12 cellular contexts compared by ENCODE assay signal in the genomic region with DNA sequence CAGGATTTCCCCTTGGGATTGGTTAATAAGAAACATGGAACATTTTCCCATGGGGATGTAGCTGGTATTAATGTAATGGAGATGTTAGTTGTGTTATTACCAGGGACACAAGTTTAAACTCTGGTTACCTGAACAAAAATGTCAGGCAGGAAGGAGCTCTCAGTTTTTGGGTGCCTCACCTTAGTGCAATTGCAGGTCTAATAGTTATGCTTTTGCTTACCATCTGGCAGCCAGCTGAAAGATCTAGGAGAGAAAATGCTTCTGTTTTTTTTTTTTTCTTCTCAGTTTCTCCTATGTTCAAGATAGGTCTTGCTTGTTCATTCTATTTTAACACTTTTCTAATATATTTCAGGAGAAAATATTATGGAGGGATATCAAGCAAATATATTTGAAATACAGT. TPM values are rescaled to one million over a fixed set of nuclear protein-coding genes. Genes with fewer than 3 reads are reported as not detected.
A peak's percentile ranks its signal among the peaks of the same experiment; 100 is the strongest.
DNase-seq lines count a peak whose midpoint lies in the region; ATAC-seq and FAIRE-seq lines count a peak whose summit lies in the region.
"Had no signal": no experiment of that assay in that cellular context is flagged by ENCODE, and none has a peak within 500 bp of the region (broad histone marks: within the 10 kb centered on the region; RNA-seq: fewer than 3 reads in every experiment).

No MANE protein-coding gene starts in this region.

- H3K27me3 Mint-ChIP-seq in stimulated activated naive CD8-positive, alpha-beta T cell treated with anti-CD3 and anti-CD28 coated beads, Interleukin-15, Interleukin-2, amounts not matched to agents 100 ng/mL and 50 ng/mL, for 24 hours = no peaks in the 10 kb centered on the region
- H3K27me3 Mint-ChIP-seq in activated naive CD8-positive, alpha-beta T cell treated with anti-CD3 and anti-CD28 coated beads, Interleukin-2, amount 50 U/mL, for 24 hours = no peaks in the 10 kb centered on the region

- peaks cover 79% of the 10 kb centered on the region for H3K4me1 Mint-ChIP-seq in stimulated activated naive CD8-positive, alpha-beta T cell treated with anti-CD3 and anti-CD28 coated beads, Interleukin-15, Interleukin-2, amounts not matched to agents 100 ng/mL and 50 ng/mL, for 24 hours (ENCODE audit: low read depth)
- peaks cover 79% of the 10 kb centered on the region for H3K4me1 Mint-ChIP-seq in activated naive CD8-positive, alpha-beta T cell treated with anti-CD3 and anti-CD28 coated beads, Interleukin-2, amount 50 U/mL, for 24 hours

- H3K27ac Mint-ChIP-seq in stimulated activated naive CD8-positive, alpha-beta T cell treated with anti-CD3 and anti-CD28 coated beads, Interleukin-15, Interleukin-2, amounts not matched to agents 100 ng/mL and 50 ng/mL, for 24 hours = no peak overlapping the region
- peak overlapping the region; percentile 31 for H3K27ac Mint-ChIP-seq in activated naive CD8-positive, alpha-beta T cell treated with anti-CD3 and anti-CD28 coated beads, Interleukin-2, amount 50 U/mL, for 24 hours

- no peaks in the 10 kb centered on the region for H3K9me3 Mint-ChIP-seq in stimulated activated naive CD8-positive, alpha-beta T cell treated with anti-CD3 and anti-CD28 coated beads, Interleukin-15, Interleukin-2, amounts not matched to agents 100 ng/mL and 50 ng/mL, for 24 hours
- H3K9me3 Mint-ChIP-seq in activated naive CD8-positive, alpha-beta T cell treated with anti-CD3 and anti-CD28 coated beads, Interleukin-2, amount 50 U/mL, for 24 hours = no peaks in the 10 kb centered on the region

- no peaks in the 10 kb centered on the region for H3K36me3 Mint-ChIP-seq in stimulated activated naive CD8-positive, alpha-beta T cell treated with anti-CD3 and anti-CD28 coated beads, Interleukin-15, Interleukin-2, amounts not matched to agents 100 ng/mL and 50 ng/mL, for 24 hours (ENCODE audit: low read depth)
- no peaks in the 10 kb centered on the region for H3K36me3 Mint-ChIP-seq in activated naive CD8-positive, alpha-beta T cell treated with anti-CD3 and anti-CD28 coated beads, Interleukin-2, amount 50 U/mL, for 24 hours (ENCODE audit: low read depth)

- peak overlapping the region; percentile 90 for H3K4me3 Mint-ChIP-seq in stimulated activated naive CD8-positive, alpha-beta T cell treated with anti-CD3 and anti-CD28 coated beads, Interleukin-15, Interleukin-2, amounts not matched to agents 100 ng/mL and 50 ng/mL, for 24 hours
- H3K4me3 Mint-ChIP-seq in activated naive CD8-positive, alpha-beta T cell treated with anti-CD3 and anti-CD28 coated beads, Interleukin-2, amount 50 U/mL, for 24 hours = peak overlapping the region; percentile 82

- FAIRE-seq in frontal cortex (lab: Jason Lieb, UNC) = no peak

- no peak for DNase-seq in stimulated activated naive CD8-positive, alpha-beta T cell treated with anti-CD3 and anti-CD28 coated beads, Interleukin-15, Interleukin-2, amounts not matched to agents 100 U/mL and 50 U/mL, for 24 hours
- DNase-seq in NCI-H2171 treated with DMSO at 0.1 percent for 48 hours (lab: John Stamatoyannopoulos, UW) (peak; percentile 74), frontal cortex (ENCODE audit: low spot score in 2 of 2) (no peak)
- DNase-seq in activated naive CD8-positive, alpha-beta T cell treated with anti-CD3 and anti-CD28 coated beads, Interleukin-2, amount 50 U/mL, for 24 hours = no peak
- no peak for DNase-seq in stimulated activated CD4-positive, alpha-beta T cell treated with anti-CD3 and anti-CD28 coated beads, Interleukin-12 subunit alpha, Interleukin-12 subunit beta, amount 100 ng/mL, for 4 hours
- DNase-seq: amygdala, NCI-H1092, NCI-H446 treated with DMSO at 0.1 percent for 48 hours had no signal

- ATAC-seq in stimulated activated naive CD8-positive, alpha-beta T cell treated with anti-CD3 and anti-CD28 coated beads, Interleukin-15, Interleukin-2, amounts not matched to agents 100 U/mL and 50 U/mL, for 24 hours = no peak
- no peak for ATAC-seq in activated naive CD8-positive, alpha-beta T cell treated with anti-CD3 and anti-CD28 coated beads, Interleukin-2, amount 50 U/mL, for 24 hours
- ATAC-seq in GM19467 (IDR thresholded peaks at IDR 0.05; ENCODE audit: unreplicated experiment) (no peak), HG02884 (IDR thresholded peaks at IDR 0.05; ENCODE audit: unreplicated experiment) (no peak)

RNA-seq across cellular contexts. Expression of a gene that starts 4.1 kb away (rescaled TPM):
- total RNA-seq in frontal cortex = 64.0 TPM

RNA-seq across cellular contexts. Expression of a gene that starts 41.5 kb away (rescaled TPM):
- total RNA-seq in frontal cortex = under 0.01 TPM
- total RNA-seq: HT-29 had no signal

RNA-seq across cellular contexts. Expression of a gene that starts 55.4 kb away (rescaled TPM):
- total RNA-seq in frontal cortex = 103 TPM
- total RNA-seq: HT-29 had no signal
